16 cellular contexts compared by ENCODE assay signal in the genomic region with DNA sequence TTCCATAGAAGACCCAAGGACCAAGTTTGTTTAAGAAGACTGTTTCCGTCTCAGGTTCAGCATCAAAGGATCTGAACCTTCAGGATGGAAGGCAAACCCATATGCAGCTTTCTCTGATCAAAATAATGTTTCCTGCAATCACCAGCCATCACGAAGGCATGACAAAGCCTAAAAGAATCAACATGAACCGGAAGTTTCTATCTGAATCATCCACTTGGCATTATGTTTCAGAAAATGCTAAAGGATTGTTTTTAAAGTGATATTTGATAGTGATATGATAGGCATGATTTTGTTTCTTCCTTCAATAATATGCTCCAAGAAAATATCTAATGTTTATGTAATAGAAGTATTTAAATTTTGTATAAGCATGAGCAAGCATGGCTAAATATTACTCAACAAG.
DNase-seq lines count a peak whose midpoint lies in the region; ATAC-seq and TF ChIP-seq lines count a peak whose summit lies in the region.
"Had no signal": no experiment of that assay in that cellular context is flagged by ENCODE, and none has a peak within 500 bp of the region (broad histone marks: within the 10 kb centered on the region; RNA-seq: fewer than 3 reads in every experiment).

No MANE protein-coding gene starts in this region.

- H3K4me1 ChIP-seq in breast epithelium = no peaks in the 10 kb centered on the region
- peaks cover 0 to 27% (median 7%) of the 10 kb centered on the region in 4 donors for H3K4me1 ChIP-seq in upper lobe of left lung
- H3K4me1 ChIP-seq: gastroesophageal sphincter had no signal

- no peaks in the 10 kb centered on the region for H3K36me3 ChIP-seq in breast epithelium
- no peaks in the 10 kb centered on the region for H3K36me3 ChIP-seq in upper lobe of left lung
- H3K36me3 ChIP-seq: gastroesophageal sphincter had no signal

- TF ChIP-seq CTCF in MCF 10A (IDR thresholded peaks at IDR 0.05; ENCODE audit: unreplicated experiment) (no peak), breast epithelium (IDR thresholded peaks at IDR 0.05) (no peak), upper lobe of left lung (IDR thresholded peaks at IDR 0.05) (no peak)

- H3K4me3 ChIP-seq in breast epithelium = no peak overlapping the region
- no peak overlapping the region for H3K4me3 ChIP-seq in upper lobe of left lung
- H3K4me3 ChIP-seq: gastroesophageal sphincter had no signal

- H3K27me3 ChIP-seq in breast epithelium (no peaks in the 10 kb centered on the region), upper lobe of left lung (no peaks in the 10 kb centered on the region)
- H3K27me3 ChIP-seq: gastroesophageal sphincter had no signal

- WGBS in upper lobe of left lung, 2 donors = 71 to 77% methylated on average over 3 of the region's 3 CpGs

- no TSS peak for BruUV-seq in MCF 10A (replicated peaks; lab: Mats Ljungman, UMichigan)

- H3K36me3 Mint-ChIP-seq in MCF 10A (ENCODE audit: insufficient read depth, unreplicated experiment) = no peaks in the 10 kb centered on the region

- no peak overlapping the region for H3K4me3 Mint-ChIP-seq in MCF 10A (ENCODE audit: unreplicated experiment)
- H3K4me3 Mint-ChIP-seq: activated CD8-positive, alpha-beta T cell treated with anti-CD3 and anti-CD28 coated beads for 36 hours; neural crest cell had no signal

- TF ChIP-seq POLR2A in breast epithelium (IDR thresholded peaks at IDR 0.05) (no peak), upper lobe of left lung (IDR thresholded peaks at IDR 0.05) (no peak)

- POLR2A ChIA-PET in MCF 10A (lab: Yijun Ruan, JAX) = interaction anchor here (0.6 to 5.0 kb wide), 6 partner anchors 20 to 405 kb away, joined by 3 to 18 read pairs (median 3); no protein-coding TSS in a partner anchor

- H3K27me3 Mint-ChIP-seq in MCF 10A (ENCODE audit: insufficient read depth, unreplicated experiment) = no peaks in the 10 kb centered on the region

- DNase-seq in MCF 10A (ENCODE audit: unreplicated experiment) (peak; percentile 64), breast epithelium (ENCODE audit: low spot score in 2 of 2) (no peak), SW 1271 (lab: John Stamatoyannopoulos, UW) (peak; percentile 7 to 65), fibroblast of peridontal ligament (ENCODE audit: extremely low read depth) (peak; percentile 78), upper lobe of left lung (no peak), NCI-H1092 treated with DMSO at 0.1 percent for 48 hours (lab: John Stamatoyannopoulos, UW) (no peak), SW480 (ENCODE audit: low spot score) (no peak), NCI-H510A (lab: John Stamatoyannopoulos, UW) (no peak)
- DNase-seq: activated CD8-positive, alpha-beta T cell treated with anti-CD3 and anti-CD28 coated beads for 36 hours; NCI-H345; RPMI8226; stimulated activated CD4-positive, alpha-beta T cell treated with anti-CD3 and anti-CD28 coated beads, Interleukin-12 subunit alpha, Interleukin-12 subunit beta, amount 100 ng/mL, for 4 hours; T1000 had no signal

- CTCF ChIA-PET in MCF 10A (lab: Yijun Ruan, JAX) = interaction anchor here (0.7 kb wide), 1 partner anchor 85 kb away, joined by 3 read pairs; no protein-coding TSS in a partner anchor

- H3K27ac ChIP-seq in breast epithelium = no peak overlapping the region
- H3K27ac ChIP-seq in upper lobe of left lung = peak overlapping the region in 3 of 4 donors; percentile 18 to 31 (median 26)
- H3K27ac ChIP-seq: 22Rv1, gastroesophageal sphincter had no signal

- H3K4me1 Mint-ChIP-seq in MCF 10A (ENCODE audit: insufficient read depth, unreplicated experiment) = peaks cover 28% of the 10 kb centered on the region

- ATAC-seq in upper lobe of left lung (ENCODE audit: low FRiP score in 2 of 2) = no peak
- ATAC-seq: activated CD8-positive, alpha-beta T cell treated with anti-CD3 and anti-CD28 coated beads for 36 hours; gastroesophageal sphincter had no signal

- intact Hi-C loops in MCF 10A (cut with micrococcal nuclease) (no loop called here), breast epithelium (cut with DNase I; ENCODE audit: low total_unique reads) (no loop called here)

- peak overlapping the region; percentile 65 for H3K27ac Mint-ChIP-seq in MCF 10A (ENCODE audit: low read depth, unreplicated experiment)
- H3K27ac Mint-ChIP-seq: activated CD8-positive, alpha-beta T cell treated with anti-CD3 and anti-CD28 coated beads for 36 hours had no signal

- H3K9me3 ChIP-seq in breast epithelium (no peaks in the 10 kb centered on the region), upper lobe of left lung (no peaks in the 10 kb centered on the region)
- H3K9me3 ChIP-seq: gastroesophageal sphincter had no signal

- no peak for TF ChIP-seq EP300 in upper lobe of left lung (IDR thresholded peaks at IDR 0.05)

- H3K9me3 Mint-ChIP-seq in MCF 10A (ENCODE audit: unreplicated experiment) = no peaks in the 10 kb centered on the region
- H3K9me3 Mint-ChIP-seq: activated CD8-positive, alpha-beta T cell treated with anti-CD3 and anti-CD28 coated beads for 36 hours had no signal

Comparison
In these comparisons a context has a peak if more than half of its experiments do, and no peak if none do; other contexts are left out.
1. DNase-seq: peak in MCF 10A (single experiment), SW 1271 (2 of 2) and fibroblast of peridontal ligament (single experiment); none in breast epithelium (0 of 2), upper lobe of left lung (0 of 2), NCI-H1092 treated with DMSO at 0.1 percent for 48 hours (single experiment), SW480 (single experiment) and NCI-H510A (single experiment).
2. H3K27ac ChIP-seq: peak in upper lobe of left lung (3 of 4); none in breast epithelium (0 of 2).